Comparison of ENCODE assay signal across 20 cellular contexts in the genomic region with DNA sequence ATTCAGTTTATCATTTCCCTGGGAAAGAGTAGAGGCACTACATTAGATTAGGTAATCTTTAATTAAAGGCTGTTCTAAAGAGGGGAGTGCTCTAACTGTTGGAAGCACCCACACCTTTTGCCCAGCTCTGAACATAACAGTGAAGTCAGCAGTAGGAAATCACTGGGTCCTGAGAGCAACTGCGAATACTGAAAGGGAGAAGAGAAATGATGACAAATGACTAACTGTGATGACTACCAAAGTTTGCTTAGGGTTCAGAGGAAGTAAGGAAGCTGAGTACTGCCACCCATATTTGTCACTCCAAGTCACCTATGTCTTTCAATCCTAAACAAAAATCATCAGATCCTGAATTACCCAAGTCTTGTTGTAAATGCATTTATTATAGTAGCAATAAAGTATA.
DNase-seq lines count a peak whose midpoint lies in the region; ATAC-seq, FAIRE-seq and TF ChIP-seq lines count a peak whose summit lies in the region.
"Had no signal": no experiment of that assay in that cellular context is flagged by ENCODE, and none has a peak within 500 bp of the region (broad histone marks: within the 10 kb centered on the region; RNA-seq: fewer than 3 reads in every experiment).

No MANE protein-coding gene starts in this region.

- H3K27ac ChIP-seq in left ventricle myocardium inferior (replicated peaks) (peak overlapping the region; percentile 3), heart left ventricle (no peak overlapping the region), GM12878 (ENCODE audit: control insufficient read depth, insufficient read depth) (no peak overlapping the region), mesenchymal stem cell (ENCODE audit: low read length, poor library complexity, severe bottlenecking) (no peak overlapping the region)
- H3K27ac ChIP-seq: A549, BLaER1 had no signal

- no peak overlapping the region for H3K9ac ChIP-seq in GM12878 (ENCODE audit: control insufficient read depth, insufficient read depth, low read length)
- H3K9ac ChIP-seq in mesenchymal stem cell (ENCODE audit: low read length): peak overlapping the region; percentile 41
- H3K9ac ChIP-seq: BLaER1 had no signal

- H3K36me3 ChIP-seq in left ventricle myocardium inferior (peaks cover 45% of the 10 kb centered on the region), heart left ventricle (peaks cover 0 to 78% (median 19%) of the 10 kb centered on the region in 9 donors), GM12878 (ENCODE audit: control insufficient read depth in 2 of 2, insufficient read depth in 2 of 2, low read length in 1 of 2) (no peaks in the 10 kb centered on the region), mesenchymal stem cell (ENCODE audit: control insufficient read depth in 1 of 2, insufficient read depth in 2 of 2, low read depth in 1 of 2, low read length in 2 of 2) (peaks cover 11 to 80% of the 10 kb centered on the region in 2 experiments)
- H3K36me3 ChIP-seq: BLaER1 had no signal

- intact Hi-C loops in left ventricle myocardium inferior (cut with micrococcal nuclease) (no loop called here), heart left ventricle (cut with DNase I) (loop anchor here in 1 of 10 donors (10.0 kb wide), 1 partner anchor 136 kb away; the partner anchor contains the start of gene EPS8), GM12878 (cut with micrococcal nuclease; ENCODE audit: unreplicated experiment) (no loop called here)

- DNase-seq in left ventricle myocardium inferior (no peak), heart left ventricle (no peak), GM12878 (ENCODE audit: low read depth, low spot score) (no peak), mesenchymal stem cell (no peak), T-helper 17 cell (no peak), pons (ENCODE audit: low spot score) (no peak)
- DNase-seq in stimulated activated naive CD4-positive, alpha-beta T cell treated with Interleukin-2 at 50 U/mL for 16 hours (lab: John Stamatoyannopoulos, UW): no peak
- DNase-seq: Calu3; CD8-positive, alpha-beta T cell; GOT3; KG1; NCI-H1436; NCI-H1930; NCI-H345; NCI-H524 treated with DMSO at 0.1 percent for 48 hours had no signal

- no peak overlapping the region for H3K23ac ChIP-seq in mesenchymal stem cell (ENCODE audit: low read length in 2 of 2)

- no TSS peak for BruUV-seq in GM12878 (replicated peaks; lab: Mats Ljungman, UMichigan)

- POLR2A ChIA-PET in GM12878 (lab: Charles Lee): no interaction called here

- H3K27ac Mint-ChIP-seq in T-helper 17 cell: no peak overlapping the region
- H3K27ac Mint-ChIP-seq: CD8-positive, alpha-beta T cell had no signal

- H3K4me3 ChIP-seq in left ventricle myocardium inferior (no peak overlapping the region), heart left ventricle (no peak overlapping the region), GM12878 (no peak overlapping the region), mesenchymal stem cell (ENCODE audit: insufficient read depth in 1 of 2, low read depth in 1 of 2, low read length in 2 of 2) (no peak overlapping the region)
- H3K4me3 ChIP-seq: A549, BLaER1 had no signal

- H2BK5ac ChIP-seq in mesenchymal stem cell (ENCODE audit: low read depth, low read length, poor library complexity, severe bottlenecking): no peak overlapping the region

- H3K27me3 ChIP-seq in left ventricle myocardium inferior (ENCODE audit: low read depth) (no peaks in the 10 kb centered on the region), heart left ventricle (no peaks in the 10 kb centered on the region), GM12878 (replicated peaks in 1 of 2; ENCODE audit: control insufficient read depth in 2 of 2, insufficient read depth in 2 of 2, low read length in 1 of 2) (no peaks in the 10 kb centered on the region), mesenchymal stem cell (ENCODE audit: control insufficient read depth in 1 of 2, insufficient read depth in 1 of 2, low read length in 2 of 2) (no peaks in the 10 kb centered on the region)
- H3K27me3 ChIP-seq: BLaER1 had no signal

- TF ChIP-seq POLR2A in heart left ventricle (IDR thresholded peaks at IDR 0.05): no peak
- TF ChIP-seq POLR2A in GM12878 (IDR thresholded peaks at IDR 0.05; ENCODE audit: low read depth, low read length): no peak

- peaks cover 5% of the 10 kb centered on the region for H3K36me3 Mint-ChIP-seq in T-helper 17 cell (ENCODE audit: low read depth)
- H3K36me3 Mint-ChIP-seq: CD8-positive, alpha-beta T cell had no signal

- H3K27me3 Mint-ChIP-seq in T-helper 17 cell: peaks cover 15% of the 10 kb centered on the region

- H3K9me3 ChIP-seq in left ventricle myocardium inferior (replicated peaks): no peaks in the 10 kb centered on the region
- H3K9me3 ChIP-seq in heart left ventricle: no peaks in the 10 kb centered on the region
- H3K9me3 ChIP-seq in GM12878 (replicated peaks; ENCODE audit: control insufficient read depth, insufficient read depth, low read length): no peaks in the 10 kb centered on the region
- no peaks in the 10 kb centered on the region for H3K9me3 ChIP-seq in mesenchymal stem cell (ENCODE audit: control insufficient read depth, low read length)
- H3K9me3 ChIP-seq in T-helper 17 cell (ENCODE audit: control insufficient read depth, low read length, poor library complexity, severe bottlenecking): no peaks in the 10 kb centered on the region
- H3K9me3 ChIP-seq: A549, BLaER1 had no signal

- peak; percentile 7 for FAIRE-seq in GM12878 (lab: Jason Lieb, UNC)
- FAIRE-seq: A549, GM12892, GM18507 had no signal

- SMC1A ChIA-PET in GM12878 (lab: Charles Lee; ENCODE audit: uncharacterized antibody, unreplicated experiment): interaction anchor here (0.7 to 2.3 kb wide), 7 partner anchors 11 to 74 kb away, joined by 3 to 9 read pairs (median 4); no protein-coding TSS in a partner anchor

- H3K4me1 ChIP-seq in left ventricle myocardium inferior (no peaks in the 10 kb centered on the region), heart left ventricle (no peaks in the 10 kb centered on the region), GM12878 (ENCODE audit: control insufficient read depth, insufficient read depth, low read length) (no peaks in the 10 kb centered on the region), mesenchymal stem cell (ENCODE audit: control insufficient read depth, insufficient read depth, low read depth, low read length) (peaks cover 1% of the 10 kb centered on the region)
- H3K4me1 ChIP-seq: BLaER1 had no signal

- ATAC-seq in heart left ventricle (no peak), GM12878 (no peak), T-helper 17 cell (no peak)
- ATAC-seq: A549; CD8-positive, alpha-beta T cell; HCT116 had no signal

- no peak overlapping the region for H3K4me2 ChIP-seq in GM12878 (ENCODE audit: control insufficient read depth, insufficient read depth)
- H3K4me2 ChIP-seq in mesenchymal stem cell (ENCODE audit: low read length, poor library complexity, severe bottlenecking): no peak overlapping the region
- H3K4me2 ChIP-seq: A549, BLaER1 had no signal

- no peak overlapping the region for H3K4me3 Mint-ChIP-seq in T-helper 17 cell
- H3K4me3 Mint-ChIP-seq: CD8-positive, alpha-beta T cell had no signal

- H4K8ac ChIP-seq in mesenchymal stem cell (ENCODE audit: low read length): no peak overlapping the region

- in situ Hi-C loops in GM12878 (cut with MboI): no loop called here

- H3K79me1 ChIP-seq in mesenchymal stem cell (replicated peaks; ENCODE audit: low read length, poor library complexity, severe bottlenecking): peaks cover 15% of the 10 kb centered on the region

- H3K4me1 Mint-ChIP-seq in T-helper 17 cell: peaks cover 9% of the 10 kb centered on the region

- no peak overlapping the region for H3K18ac ChIP-seq in mesenchymal stem cell (ENCODE audit: low read depth in 1 of 2, low read length in 2 of 2)

- CTCF ChIA-PET in GM12878 (lab: Yijun Ruan, JAX): interaction anchor here (1.0 kb wide), 1 partner anchor 10 kb away, joined by 3 read pairs; no protein-coding TSS in a partner anchor

- no peak overlapping the region for H2BK120ac ChIP-seq in mesenchymal stem cell (ENCODE audit: low read depth, low read length)

- H2AFZ ChIP-seq in GM12878 (ENCODE audit: control insufficient read depth, low read depth, low read length) (no peak overlapping the region), mesenchymal stem cell (ENCODE audit: low read depth, low read length) (no peak overlapping the region)

- H2BK12ac ChIP-seq in mesenchymal stem cell (ENCODE audit: low read length in 2 of 2): no peak overlapping the region

- no peak overlapping the region for H3K14ac ChIP-seq in mesenchymal stem cell (ENCODE audit: low read length in 2 of 2)

- H4K20me1 ChIP-seq in GM12878 (ENCODE audit: control insufficient read depth, insufficient read depth): no peaks in the 10 kb centered on the region
- H4K20me1 ChIP-seq: BLaER1 had no signal

- WGBS in heart left ventricle, 4 donors: 80 to 95% (median 89%) methylated on average over 1 of the region's 1 CpG
- 100% methylated on average over 1 of the region's 1 CpG for WGBS in GM12878 (ENCODE audit: insufficient coverage, insufficient replicate concordance, low lambda C conversion rate, missing lambda C conversion rate)
- WGBS in mesenchymal stem cell: no CpG with 5 or more reads among the region's 1 CpG

- TF ChIP-seq CTCF in left ventricle myocardium inferior (IDR thresholded peaks at IDR 0.05; ENCODE audit: borderline replicate concordance): no peak
- TF ChIP-seq CTCF in heart left ventricle (IDR thresholded peaks at IDR 0.05): no peak
- TF ChIP-seq CTCF in GM12878 (IDR thresholded peaks at IDR 0.05 in 2 of 3, conservative IDR thresholded peaks at IDR 0.05 in 1 of 3; ENCODE audit: control insufficient read depth in 2 of 3, extremely low read depth in 1 of 3, insufficient read depth in 1 of 3, low read depth in 3 of 3, low read length in 3 of 3): no peak

- TF ChIP-seq RAD21 in GM12878 (IDR thresholded peaks at IDR 0.05; ENCODE audit: insufficient read depth, low read depth, low read length): no peak

- H4K91ac ChIP-seq in mesenchymal stem cell (ENCODE audit: low read length): no peak overlapping the region

- no peak overlapping the region for H2AK5ac ChIP-seq in mesenchymal stem cell (ENCODE audit: low read length, severe bottlenecking)

- no peak overlapping the region for H3K4ac ChIP-seq in mesenchymal stem cell (ENCODE audit: low read depth in 1 of 2, low read length in 2 of 2)

- no peaks in the 10 kb centered on the region for H3K79me2 ChIP-seq in GM12878 (ENCODE audit: control insufficient read depth, insufficient read depth, low read length)

- no peak for TF ChIP-seq EP300 in GM12878 (IDR thresholded peaks at IDR 0.05; ENCODE audit: borderline replicate concordance in 1 of 2, control insufficient read depth in 1 of 2, low read depth in 2 of 2, low read length in 2 of 2)

- RAD21 ChIA-PET in GM12878 (lab: Charles Lee; ENCODE audit: unreplicated experiment): interaction anchor here (1.7 kb wide), 1 partner anchor 26 kb away, joined by 4 read pairs; no protein-coding TSS in a partner anchor

- no peak overlapping the region for H2BK15ac ChIP-seq in mesenchymal stem cell (ENCODE audit: low read depth, poor library complexity, severe bottlenecking)

TF ChIP-seq in GM12878, 131 proteins besides CTCF, POLR2A, EP300 and RAD21 (continues in another document):
- TF ChIP-seq YY1 (IDR thresholded peaks at IDR 0.05; ENCODE audit: low read depth, low read length): no peak
- no peak for TF ChIP-seq TAF1 (IDR thresholded peaks at IDR 0.05; ENCODE audit: borderline replicate concordance, low read depth, low read length)
- TF ChIP-seq CHD2 (IDR thresholded peaks at IDR 0.05; ENCODE audit: borderline replicate concordance, low read depth, low read length): no peak
